In the genomic region with DNA sequence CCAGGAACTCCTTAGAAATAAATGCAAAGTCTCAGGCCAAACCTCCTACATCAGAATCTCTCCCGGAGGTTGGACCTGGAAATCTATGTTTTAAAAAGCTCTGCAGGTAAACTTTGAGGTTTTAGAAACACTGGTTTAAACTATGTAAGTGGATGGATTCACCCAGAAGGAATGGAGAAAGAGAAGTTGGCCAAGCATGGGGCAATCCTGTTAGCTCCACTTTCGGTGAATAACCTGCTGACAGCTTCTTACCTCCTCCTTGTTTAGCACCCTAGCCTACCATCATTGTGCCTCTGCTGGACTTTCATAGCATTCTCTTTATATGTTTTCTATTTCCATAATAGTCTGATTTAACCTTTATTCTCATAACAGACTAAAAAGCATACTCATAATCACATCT, we compare ENCODE assay signal across 29 cellular contexts. TPM values are rescaled to one million over a fixed set of nuclear protein-coding genes. Genes with fewer than 3 reads are reported as not detected.
DNase-seq lines count a peak whose midpoint lies in the region; ATAC-seq lines count a peak whose summit lies in the region.
"Had no signal": no experiment of that assay in that cellular context is flagged by ENCODE, and none has a peak within 500 bp of the region (broad histone marks: within the 10 kb centered on the region; RNA-seq: fewer than 3 reads in every experiment).

No MANE protein-coding gene starts in this region.

- peaks cover 2% of the 10 kb centered on the region for H3K36me3 ChIP-seq in CD4-positive, CD25-positive, alpha-beta regulatory T cell (ENCODE audit: control insufficient read depth, insufficient read depth, low read length)
- H3K36me3 ChIP-seq: pancreas, Peyer's patch, SJCRH30, upper lobe of right lung had no signal

- no peaks in the 10 kb centered on the region for H3K27me3 ChIP-seq in CD4-positive, CD25-positive, alpha-beta regulatory T cell (ENCODE audit: control insufficient read depth, insufficient read depth, low read length)
- H3K27me3 ChIP-seq: dorsolateral prefrontal cortex, pancreas, Peyer's patch, SJCRH30, upper lobe of right lung had no signal

- ATAC-seq in CD4-positive, CD25-positive, alpha-beta regulatory T cell (ENCODE audit: low read depth in 2 of 2) = no peak
- no peak for ATAC-seq in memory B cell (ENCODE audit: low read depth)
- ATAC-seq: left colon, pancreas, right cardiac atrium, upper lobe of right lung had no signal

- H3K4me3 Mint-ChIP-seq in activated CD4-positive, alpha-beta T cell treated with anti-CD3 and anti-CD28 coated beads, Interleukin-2, amount 10 ng/mL, durations not matched to agents 24 days and 14 days = no peak overlapping the region
- H3K4me3 Mint-ChIP-seq in CD4-positive, CD25-positive, alpha-beta regulatory T cell = no peak overlapping the region
- no peak overlapping the region for H3K4me3 Mint-ChIP-seq in activated CD4-positive, alpha-beta memory T cell treated with anti-CD3 and anti-CD28 coated beads for 36 hours
- H3K4me3 Mint-ChIP-seq in memory B cell = no peak overlapping the region
- H3K4me3 Mint-ChIP-seq: H9, nephron had no signal

- POLR2A ChIA-PET in activated CD4-positive, alpha-beta memory T cell treated with anti-CD3 and anti-CD28 coated beads for 36 hours (lab: Charles Lee) = interaction anchor here (0.9 to 1.0 kb wide), 2 partner anchors 190 to 194 kb away, joined by 3 read pairs; a partner anchor contains a TSS

- CTCF ChIA-PET in activated CD4-positive, alpha-beta memory T cell treated with anti-CD3 and anti-CD28 coated beads for 36 hours (lab: Charles Lee) = interaction anchor here (1.5 kb wide), 1 partner anchor 161 kb away, joined by 3 read pairs; the partner anchor contains the start of genes C12orf60 and WBP11

- peaks cover 6% of the 10 kb centered on the region for H3K9me3 Mint-ChIP-seq in activated CD4-positive, alpha-beta T cell treated with anti-CD3 and anti-CD28 coated beads, Interleukin-2, amount 10 ng/mL, durations not matched to agents 24 days and 14 days
- no peaks in the 10 kb centered on the region for H3K9me3 Mint-ChIP-seq in CD4-positive, CD25-positive, alpha-beta regulatory T cell
- H3K9me3 Mint-ChIP-seq in activated CD4-positive, alpha-beta memory T cell treated with anti-CD3 and anti-CD28 coated beads for 36 hours = no peaks in the 10 kb centered on the region
- no peaks in the 10 kb centered on the region for H3K9me3 Mint-ChIP-seq in memory B cell
- H3K9me3 Mint-ChIP-seq: H9, nephron had no signal

- H3K4me1 Mint-ChIP-seq in activated CD4-positive, alpha-beta T cell treated with anti-CD3 and anti-CD28 coated beads, Interleukin-2, amount 10 ng/mL, durations not matched to agents 24 days and 14 days = peaks cover 29% of the 10 kb centered on the region
- peaks cover 0 to 54% (median 31%) of the 10 kb centered on the region in 4 donors for H3K4me1 Mint-ChIP-seq in CD4-positive, CD25-positive, alpha-beta regulatory T cell
- H3K4me1 Mint-ChIP-seq in activated CD4-positive, alpha-beta memory T cell treated with anti-CD3 and anti-CD28 coated beads for 36 hours (ENCODE audit: low read depth) = peaks cover 41% of the 10 kb centered on the region
- H3K4me1 Mint-ChIP-seq in memory B cell = peaks cover 21% of the 10 kb centered on the region

- peak overlapping the region; percentile 26 for H3K27ac Mint-ChIP-seq in activated CD4-positive, alpha-beta T cell treated with anti-CD3 and anti-CD28 coated beads, Interleukin-2, amount 10 ng/mL, durations not matched to agents 24 days and 14 days
- peak overlapping the region; percentile 57 to 95 (median 93) for H3K27ac Mint-ChIP-seq in CD4-positive, CD25-positive, alpha-beta regulatory T cell
- peak overlapping the region; percentile 85 for H3K27ac Mint-ChIP-seq in activated CD4-positive, alpha-beta memory T cell treated with anti-CD3 and anti-CD28 coated beads for 36 hours
- peak overlapping the region; percentile 92 for H3K27ac Mint-ChIP-seq in memory B cell
- H3K27ac Mint-ChIP-seq: H9, nephron had no signal

- H3K27ac ChIP-seq in CD4-positive, CD25-positive, alpha-beta regulatory T cell (ENCODE audit: insufficient read depth, low read length, poor library complexity, severe bottlenecking) = no peak overlapping the region
- no peak overlapping the region for H3K27ac ChIP-seq in caudate nucleus (ENCODE audit: low read depth, low read length)
- H3K27ac ChIP-seq: dorsolateral prefrontal cortex, pancreas, SJCRH30, VCaP had no signal

- no peaks in the 10 kb centered on the region for H3K9me3 ChIP-seq in CD4-positive, CD25-positive, alpha-beta regulatory T cell (ENCODE audit: control insufficient read depth in 2 of 2, low read length in 2 of 2)
- H3K9me3 ChIP-seq: pancreas, Peyer's patch, SJCRH30, upper lobe of right lung had no signal

- intact Hi-C loops in activated CD4-positive, alpha-beta T cell treated with anti-CD3 and anti-CD28 coated beads, Interleukin-2, amount 10 ng/mL, durations not matched to agents 24 days and 14 days (cut with micrococcal nuclease) = loop anchor here (5.0 to 10.0 kb wide), 2 partner anchors 33 to 580 kb away; no protein-coding TSS in a partner anchor
- intact Hi-C loops in activated CD4-positive, alpha-beta memory T cell treated with anti-CD3 and anti-CD28 coated beads for 36 hours (cut with micrococcal nuclease) = loop anchor here (5.0 kb wide), 2 partner anchors 598 to 707 kb away; no protein-coding TSS in a partner anchor

- H3K4me1 ChIP-seq in CD4-positive, CD25-positive, alpha-beta regulatory T cell (ENCODE audit: control insufficient read depth, insufficient read depth, low read length, poor library complexity, severe bottlenecking) = peaks cover 23% of the 10 kb centered on the region
- H3K4me1 ChIP-seq: Peyer's patch, upper lobe of right lung had no signal

- H3K27me3 Mint-ChIP-seq in activated CD4-positive, alpha-beta T cell treated with anti-CD3 and anti-CD28 coated beads, Interleukin-2, amount 10 ng/mL, durations not matched to agents 24 days and 14 days = no peaks in the 10 kb centered on the region
- peaks cover 5% of the 10 kb centered on the region for H3K27me3 Mint-ChIP-seq in CD4-positive, CD25-positive, alpha-beta regulatory T cell
- no peaks in the 10 kb centered on the region for H3K27me3 Mint-ChIP-seq in activated CD4-positive, alpha-beta memory T cell treated with anti-CD3 and anti-CD28 coated beads for 36 hours
- no peaks in the 10 kb centered on the region for H3K27me3 Mint-ChIP-seq in memory B cell

- H3K4me3 ChIP-seq in CD4-positive, CD25-positive, alpha-beta regulatory T cell (ENCODE audit: low read depth, low read length) = no peak overlapping the region
- H3K4me3 ChIP-seq: dorsolateral prefrontal cortex, pancreas, Peyer's patch, SJCRH30, upper lobe of right lung had no signal

- no peak for DNase-seq in activated CD4-positive, alpha-beta T cell treated with anti-CD3 and anti-CD28 coated beads, Interleukin-2, amount 10 ng/mL, durations not matched to agents 24 days and 14 days
- DNase-seq in activated CD4-positive, alpha-beta T cell treated with anti-CD3 and anti-CD28 coated beads for 48 hours = no peak
- no peak for DNase-seq in CD4-positive, CD25-positive, alpha-beta regulatory T cell
- no peak for DNase-seq in activated CD4-positive, alpha-beta memory T cell treated with anti-CD3 and anti-CD28 coated beads for 36 hours
- no peak for DNase-seq in memory B cell (ENCODE audit: low spot score in 2 of 2)
- no peak for DNase-seq in caudate nucleus (lab: John Stamatoyannopoulos, UW)
- no peak for DNase-seq in AML-193 (lab: John Stamatoyannopoulos, UW)
- no peak for DNase-seq in kidney tubule cell (ENCODE audit: low spot score)
- DNase-seq: activated CD8-positive, alpha-beta memory T cell treated with anti-CD3 and anti-CD28 coated beads for 24 hours; C1 segment of cervical spinal cord; dorsolateral prefrontal cortex; H9; left colon; NCI-H1417; NCI-H2107; NCI-H510A; pancreas; Peyer's patch; right cardiac atrium; SJCRH30; upper lobe of right lung had no signal

- H3K36me3 Mint-ChIP-seq in activated CD4-positive, alpha-beta T cell treated with anti-CD3 and anti-CD28 coated beads, Interleukin-2, amount 10 ng/mL, durations not matched to agents 24 days and 14 days (ENCODE audit: low read depth) = peaks cover 13% of the 10 kb centered on the region
- H3K36me3 Mint-ChIP-seq in CD4-positive, CD25-positive, alpha-beta regulatory T cell = peaks cover 11% of the 10 kb centered on the region
- peaks cover 14% of the 10 kb centered on the region for H3K36me3 Mint-ChIP-seq in activated CD4-positive, alpha-beta memory T cell treated with anti-CD3 and anti-CD28 coated beads for 36 hours
- H3K36me3 Mint-ChIP-seq in memory B cell = peaks cover 6% of the 10 kb centered on the region

RNA-seq across cellular contexts. Expression of gene ARHGDIB, which starts 3.0 kb away (rescaled TPM):
- total RNA-seq in activated CD4-positive, alpha-beta T cell treated with anti-CD3 and anti-CD28 coated beads, Interleukin-2, amount 10 ng/mL, durations not matched to agents 24 days and 14 days = 452 TPM in 2 replicates
- total RNA-seq in CD4-positive, CD25-positive, alpha-beta regulatory T cell = 1,263 TPM
- 1,000 to 10,000 TPM; 3,550 to 4,641 (median 3,982) TPM for polyA plus RNA-seq in CD4-positive, CD25-positive, alpha-beta regulatory T cell
- total RNA-seq in activated CD4-positive, alpha-beta memory T cell treated with anti-CD3 and anti-CD28 coated beads for 36 hours = 100 to 1,000 TPM; 640 to 644 TPM
- total RNA-seq: G401 had no signal

RNA-seq across cellular contexts. Expression of gene PDE6H, which starts 8.4 kb away (rescaled TPM):
- total RNA-seq in activated CD4-positive, alpha-beta T cell treated with anti-CD3 and anti-CD28 coated beads, Interleukin-2, amount 10 ng/mL, durations not matched to agents 24 days and 14 days = not detected in 2 replicates
- total RNA-seq in CD4-positive, CD25-positive, alpha-beta regulatory T cell = not detected
- not detected for polyA plus RNA-seq in CD4-positive, CD25-positive, alpha-beta regulatory T cell
- not detected for total RNA-seq in activated CD4-positive, alpha-beta memory T cell treated with anti-CD3 and anti-CD28 coated beads for 36 hours
- total RNA-seq: cardiac septum; G401; H9; left colon; M059J; mesenteric fat pad; pancreas; Peyer's patch; right cardiac atrium; SJCRH30; subcutaneous adipose tissue; T-helper 2 cell treated with Interferon-gamma antibody and Interleukin-4, amounts not matched to agents 100 ng/mL and 5 ng/mL, for 36 hours; upper lobe of right lung had no signal
- polyA plus RNA-seq: pancreas, right cardiac atrium had no signal

RNA-seq across cellular contexts. Expression of gene ERP27, which starts 26.1 kb away (rescaled TPM):
- total RNA-seq in activated CD4-positive, alpha-beta T cell treated with anti-CD3 and anti-CD28 coated beads, Interleukin-2, amount 10 ng/mL, durations not matched to agents 24 days and 14 days = 1.5 and 1.8 TPM in 2 replicates
- total RNA-seq in CD4-positive, CD25-positive, alpha-beta regulatory T cell = 25.4 TPM
- 1 to 10 TPM; 5.3 to 8.0 (median 6.2) TPM for polyA plus RNA-seq in CD4-positive, CD25-positive, alpha-beta regulatory T cell
- 1 to 10 TPM; 1.5 to 2.5 TPM for total RNA-seq in activated CD4-positive, alpha-beta memory T cell treated with anti-CD3 and anti-CD28 coated beads for 36 hours
- total RNA-seq: G401, H9, M059J, SJCRH30 had no signal

Comparison
In these comparisons a context has a peak if more than half of its experiments do, and no peak if none do; other contexts are left out.
1. H3K27ac Mint-ChIP-seq: peak in every context shown above with its lines; median percentile 93 in CD4-positive, CD25-positive, alpha-beta regulatory T cell; 92 in memory B cell; 85 in activated CD4-positive, alpha-beta memory T cell treated with anti-CD3 and anti-CD28 coated beads for 36 hours; 26 in activated CD4-positive, alpha-beta T cell treated with anti-CD3 and anti-CD28 coated beads, Interleukin-2, amount 10 ng/mL, durations not matched to agents 24 days and 14 days.